ENCODE assay signal across 8 cellular contexts in genomic region chrX:119753639-119754257, GRCh38. TPM values are rescaled to one million over a fixed set of nuclear protein-coding genes. Genes with fewer than 3 reads are reported as not detected.
DNase-seq lines count a peak whose midpoint lies in the region; ATAC-seq, FAIRE-seq and TF ChIP-seq lines count a peak whose summit lies in the region.

No MANE protein-coding gene starts in this region.

- H3K36me3 Mint-ChIP-seq in central memory CD8-positive, alpha-beta T cell (ENCODE audit: insufficient read depth): peaks cover 10% of the 10 kb centered on the region
- H3K36me3 Mint-ChIP-seq in natural killer cell: no peaks in the 10 kb centered on the region

- intact Hi-C loops in natural killer cell (cut with micrococcal nuclease): loop anchor here (10.0 kb wide), 2 partner anchors 149 to 179 kb away; partner anchors contain the start of genes NKRF and UBE2A

- H3K27me3 Mint-ChIP-seq in central memory CD8-positive, alpha-beta T cell: no peaks in the 10 kb centered on the region
- no peaks in the 10 kb centered on the region for H3K27me3 Mint-ChIP-seq in natural killer cell (ENCODE audit: low read depth in 2 of 2)

- DNase-seq in DMS 273 (lab: John Stamatoyannopoulos, UW; ENCODE audit: unreplicated experiment) (peak; percentile 75), DMS 273 treated with DMSO at 0.1 percent for 48 hours (lab: John Stamatoyannopoulos, UW) (no peak), MV-4-11 (lab: John Stamatoyannopoulos, UW) (peak; percentile 61), T-helper 2 cell (peak in 3 of 5 experiments; percentile 37 to 89 (median 58)), natural killer cell (no peak), frontal cortex (ENCODE audit: low spot score in 2 of 2) (no peak), NK-92 (lab: John Stamatoyannopoulos, UW; ENCODE audit: unreplicated experiment) (no peak)
- DNase-seq in central memory CD8-positive, alpha-beta T cell (ENCODE audit: low spot score in 2 of 2): peak; percentile 32 to 60

- H3K9me3 Mint-ChIP-seq in central memory CD8-positive, alpha-beta T cell: no peaks in the 10 kb centered on the region
- no peaks in the 10 kb centered on the region for H3K9me3 Mint-ChIP-seq in natural killer cell

- peak overlapping the region; percentile 69 for H3K27ac Mint-ChIP-seq in central memory CD8-positive, alpha-beta T cell (ENCODE audit: low read depth)
- H3K27ac Mint-ChIP-seq in natural killer cell: peak overlapping the region; percentile 95

- H3K4me1 Mint-ChIP-seq in central memory CD8-positive, alpha-beta T cell: peaks cover 32% of the 10 kb centered on the region
- H3K4me1 Mint-ChIP-seq in natural killer cell: peaks cover 34 to 36% of the 10 kb centered on the region in 2 donors

- no peak for FAIRE-seq in frontal cortex (lab: Jason Lieb, UNC)

- peak overlapping the region; percentile 20 for H3K4me3 Mint-ChIP-seq in central memory CD8-positive, alpha-beta T cell
- H3K4me3 Mint-ChIP-seq in natural killer cell: peak overlapping the region; percentile 50

- peak; percentile 48 for ATAC-seq in central memory CD8-positive, alpha-beta T cell (replicated peaks; ENCODE audit: extremely low read depth, poor library complexity, severe bottlenecking)
- peak; percentile 52 to 69 (median 58) for ATAC-seq in natural killer cell

- TF ChIP-seq CTCF in natural killer cell (IDR thresholded peaks at IDR 0.05): peak; percentile 47

RNA-seq across cellular contexts. Expression of gene SOWAHD, which starts 4.6 kb away (rescaled TPM):
- under 1 TPM in 1 of 3 donors, not detected in 2; 0.23 TPM for total RNA-seq in natural killer cell
- total RNA-seq in frontal cortex: 0.82 TPM

RNA-seq across cellular contexts. Expression of gene RPL39, which starts 37.7 kb away (rescaled TPM):
- total RNA-seq in natural killer cell (1,000 to 10,000 TPM; 1,040 to 1,487 (median 1,381) TPM), frontal cortex (3,561 TPM)

Comparison
In these comparisons a context has a peak if more than half of its experiments do, and no peak if none do; other contexts are left out.
1. DNase-seq: peak in DMS 273 (single experiment), MV-4-11 (single experiment), T-helper 2 cell (3 of 5) and central memory CD8-positive, alpha-beta T cell (2 of 2); none in DMS 273 treated with DMSO at 0.1 percent for 48 hours (single experiment), natural killer cell (single experiment), frontal cortex (0 of 2) and NK-92 (single experiment).